ENCODE assay signal across 9 cellular contexts in the genomic region with DNA sequence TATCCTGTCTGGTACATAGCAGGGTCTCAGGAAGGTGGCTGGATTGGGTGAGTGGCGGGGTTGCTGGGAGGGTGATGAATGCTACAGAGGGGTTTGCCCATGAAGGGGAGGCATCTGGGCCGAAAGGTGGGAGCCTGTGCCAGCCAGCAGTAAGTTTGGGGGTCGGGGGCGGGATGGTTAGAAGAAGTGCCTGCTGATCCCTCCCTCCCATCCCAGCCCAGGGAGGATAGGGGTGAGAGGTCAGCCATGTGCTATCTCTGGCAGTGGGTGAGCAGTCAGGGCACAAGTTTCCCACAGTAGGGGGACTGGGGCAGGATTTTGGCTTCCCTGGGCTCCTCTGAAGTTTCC. TPM values are rescaled to one million over a fixed set of nuclear protein-coding genes. Genes with fewer than 3 reads are reported as not detected.
DNase-seq lines count a peak whose midpoint lies in the region; TF ChIP-seq lines count a peak whose summit lies in the region.
"Had no signal": no experiment of that assay in that cellular context is flagged by ENCODE, and none has a peak within 500 bp of the region (broad histone marks: within the 10 kb centered on the region; RNA-seq: fewer than 3 reads in every experiment).

No MANE protein-coding gene starts in this region.

- intact Hi-C loops in posterior vena cava (cut with DNase I): loop anchor here in 1 of 2 donors (10.0 kb wide), 1 partner anchor 346 kb away; no protein-coding TSS in a partner anchor
- intact Hi-C loops in prostate gland (cut with DNase I): loop anchor here (5.0 to 10.0 kb wide), 2 partner anchors 156 to 329 kb away; partner anchors contain the start of gene TSPAN18

- no peaks in the 10 kb centered on the region for H3K27me3 Mint-ChIP-seq in CD8-positive, alpha-beta memory T cell

- peak overlapping the region; percentile 17 for H3K27ac ChIP-seq in CD8-positive, alpha-beta memory T cell (ENCODE audit: low read depth, low read length)
- H3K27ac ChIP-seq in Karpas-422 (ENCODE audit: low read length) (peak overlapping the region; percentile 50), coronary artery (peak overlapping the region; percentile 44 to 85), prostate gland (peak overlapping the region in 1 of 2 donors; percentile 35)

- WGBS in prostate gland: 86% methylated on average over 4 of the region's 4 CpGs

- TF ChIP-seq POLR2A in prostate gland (IDR thresholded peaks at IDR 0.05): no peak

- POLR2A ChIA-PET in CD8-positive, alpha-beta memory T cell (lab: Charles Lee): interaction anchor here (0.6 to 1.8 kb wide), 3 partner anchors 15 to 43 kb away, joined by 3 to 8 read pairs (median 7); no protein-coding TSS in a partner anchor

- DNase-seq in CD8-positive, alpha-beta memory T cell: no peak
- DNase-seq in Karpas-422: no peak
- DNase-seq in coronary artery (ENCODE audit: low spot score): no peak
- DNase-seq in posterior vena cava (ENCODE audit: low spot score): peak; percentile 50
- no peak for DNase-seq in NCI-H146 (lab: John Stamatoyannopoulos, UW)
- DNase-seq in anterior cingulate cortex (lab: John Stamatoyannopoulos, UW): no peak
- DNase-seq in amniotic stem cell (lab: John Stamatoyannopoulos, UW): no peak
- DNase-seq in prostate gland (ENCODE audit: low spot score): no peak
- DNase-seq: stimulated activated CD4-positive, alpha-beta T cell treated with anti-CD3 and anti-CD28 coated beads, Interleukin-4, amount 100 ng/mL, for 24 hours had no signal

- CTCF ChIA-PET in CD8-positive, alpha-beta memory T cell (lab: Charles Lee): interaction anchor here (1.3 to 23.5 kb wide), 4 partner anchors 9 to 49 kb away, joined by 3 to 532 read pairs (median 11); no protein-coding TSS in a partner anchor

- peak overlapping the region; percentile 86 to 94 (median 90) for H3K4me3 Mint-ChIP-seq in CD8-positive, alpha-beta memory T cell

- H3K4me1 ChIP-seq in CD8-positive, alpha-beta memory T cell (ENCODE audit: insufficient read depth, low read length): peaks cover 79% of the 10 kb centered on the region
- H3K4me1 ChIP-seq in Karpas-422 (ENCODE audit: low read length) (peaks cover 47% of the 10 kb centered on the region), prostate gland (replicated peaks) (peaks cover 8% of the 10 kb centered on the region)

- no peaks in the 10 kb centered on the region for H3K9me2 ChIP-seq in Karpas-422 (replicated peaks; ENCODE audit: insufficient read depth, low read length)

- no peaks in the 10 kb centered on the region for H3K9me3 ChIP-seq in CD8-positive, alpha-beta memory T cell (ENCODE audit: low read length)
- H3K9me3 ChIP-seq in Karpas-422 (ENCODE audit: low read length) (no peaks in the 10 kb centered on the region), prostate gland (no peaks in the 10 kb centered on the region)

- H3K9ac ChIP-seq in Karpas-422 (ENCODE audit: low read length): peak overlapping the region; percentile 14

- no peak overlapping the region for H2AFZ ChIP-seq in Karpas-422 (ENCODE audit: low read length)

- peak overlapping the region; percentile 77 to 96 (median 92) for H3K27ac Mint-ChIP-seq in CD8-positive, alpha-beta memory T cell

- H3K9me3 Mint-ChIP-seq in CD8-positive, alpha-beta memory T cell: no peaks in the 10 kb centered on the region

- no peaks in the 10 kb centered on the region for H3K27me3 ChIP-seq in CD8-positive, alpha-beta memory T cell (ENCODE audit: insufficient read depth, low read length, poor library complexity, severe bottlenecking)
- H3K27me3 ChIP-seq in Karpas-422 (ENCODE audit: low read length) (no peaks in the 10 kb centered on the region), prostate gland (replicated peaks; ENCODE audit: insufficient read depth) (no peaks in the 10 kb centered on the region)

- H3K36me3 Mint-ChIP-seq in CD8-positive, alpha-beta memory T cell: peaks cover 0 to 11% (median 4%) of the 10 kb centered on the region in 3 donors

- 0 out of 2 replicates have a peak, but pooled peaks cover 6% of the 10 kb centered on the region for H4K20me1 ChIP-seq in Karpas-422 (ENCODE audit: insufficient read depth, low read depth, low read length)

- peak overlapping the region; percentile 16 for H3K4me2 ChIP-seq in Karpas-422 (ENCODE audit: low read depth, low read length, poor library complexity, severe bottlenecking)

- no peaks in the 10 kb centered on the region for H3K36me3 ChIP-seq in CD8-positive, alpha-beta memory T cell (ENCODE audit: insufficient read depth, low read length)
- no peaks in the 10 kb centered on the region for H3K36me3 ChIP-seq in Karpas-422 (ENCODE audit: insufficient read depth, low read length)
- no peaks in the 10 kb centered on the region for H3K36me3 ChIP-seq in prostate gland

- TF ChIP-seq CTCF in coronary artery (IDR thresholded peaks at IDR 0.05) (no peak), prostate gland (IDR thresholded peaks at IDR 0.05) (no peak)

- peak overlapping the region; percentile 34 for H3K4me3 ChIP-seq in CD8-positive, alpha-beta memory T cell (ENCODE audit: low read length)
- H3K4me3 ChIP-seq in Karpas-422 (ENCODE audit: low read length) (peak overlapping the region; percentile 43; the same call in 1 of the 2 replicates), coronary artery (no peak overlapping the region), prostate gland (no peak overlapping the region)

- H3K4me1 Mint-ChIP-seq in CD8-positive, alpha-beta memory T cell: peaks cover 75 to 90% (median 75%) of the 10 kb centered on the region in 3 donors

- H3K79me2 ChIP-seq in Karpas-422 (ENCODE audit: low read length): peaks cover 6% of the 10 kb centered on the region; the same call in 1 of the 2 replicates

RNA-seq across cellular contexts. Expression of gene CD82, which starts 2.9 kb away (rescaled TPM):
- 100 to 1,000 TPM; 356 to 388 TPM for total RNA-seq in CD8-positive, alpha-beta memory T cell
- 131 TPM for polyA plus RNA-seq in CD8-positive, alpha-beta memory T cell
- total RNA-seq in Karpas-422 (2014; rRNA removed; shearing (Covaris generic); ENCODE audit: low replicate concordance): 22.2 and 39.5 TPM in 2 replicates
- 10 to 100 TPM; 26.8 to 28.6 TPM for total RNA-seq in posterior vena cava
- total RNA-seq in prostate gland: 10 to 100 TPM; 35.1 to 54.6 TPM

Comparison
In these comparisons a context has a peak if more than half of its experiments do, and no peak if none do; other contexts are left out.
1. H3K4me3 ChIP-seq: peak in CD8-positive, alpha-beta memory T cell (single experiment) and Karpas-422 (single experiment); none in coronary artery (single experiment) and prostate gland (0 of 2).